22 cellular contexts compared by ENCODE assay signal in genomic region chrX:17369294-17369693, GRCh38. TPM values are rescaled to one million over a fixed set of nuclear protein-coding genes. Genes with fewer than 3 reads are reported as not detected.
"Had no signal": no experiment of that assay in that cellular context is flagged by ENCODE, and none has a peak within 500 bp of the region (broad histone marks: within the 10 kb centered on the region; RNA-seq: fewer than 3 reads in every experiment).

No MANE protein-coding gene starts in this region.

- H3K9me3 ChIP-seq: lower lobe of right lung, stomach, uterus had no signal

- FAIRE-seq: kidney had no signal

- H3K4me3 ChIP-seq: lower lobe of right lung, neural progenitor cell, stomach, uterus had no signal

- H3K4me1 ChIP-seq: lower lobe of right lung, stomach, uterus had no signal

- H3K9ac ChIP-seq: neural progenitor cell had no signal

- ATAC-seq: activated CD4-positive, alpha-beta T cell treated with anti-CD3 and anti-CD28 coated beads for 36 hours; left lobe of liver; lower lobe of right lung; naive thymus-derived CD4-positive, alpha-beta T cell; sciatic nerve; stimulated activated memory B cell treated with anti-CD40 and anti-IgM and Interleukin-4, amounts not matched to agents 10 μg/mL and 1 μg/mL and 100 μg/mL, for 72 hours had no signal

- H3K27ac ChIP-seq: lower lobe of right lung, neural progenitor cell, stomach had no signal

- DNase-seq: activated B cell treated with CpG ODN at 0.5 μM for 24 hours; activated CD4-positive, alpha-beta T cell treated with anti-CD3 and anti-CD28 coated beads for 36 hours; activated CD4-positive, alpha-beta T cell treated with anti-CD3 and anti-CD28 coated beads, Interleukin-2, amount 50 U/mL, for 48 hours; activated naive CD4-positive, alpha-beta T cell treated with Interleukin-2 at 50 U/mL for 16 hours; activated naive CD8-positive, alpha-beta T cell treated with anti-CD3 and anti-CD28 coated beads for 36 hours; activated T-cell treated with anti-CD3 and anti-CD28 coated beads, Interleukin-2, amount 50 U/mL, for 48 hours; cerebellar nuclear complex; erythroblast; foreskin fibroblast; kidney; lower lobe of right lung; naive thymus-derived CD4-positive, alpha-beta T cell; posterior cingulate gyrus; small intestine; stimulated activated CD4-positive, alpha-beta T cell treated with anti-CD3 and anti-CD28 coated beads, Interleukin-15, amount 100 ng/mL, for 24 hours; stomach; trophoblast cell; uterus had no signal

- H3K27me3 ChIP-seq: neural progenitor cell, stomach, uterus had no signal

- H2AFZ ChIP-seq: neural progenitor cell had no signal

- H3K36me3 ChIP-seq: lower lobe of right lung, neural progenitor cell, stomach, uterus had no signal

- H3K4me2 ChIP-seq: neural progenitor cell had no signal

RNA-seq across cellular contexts. Expression of gene NHS, which starts 5.7 kb away (rescaled TPM):
- total RNA-seq: activated B cell treated with CpG ODN at 0.5 μM for 24 hours had no signal
